ENCODE assay signal across 10 cellular contexts in genomic region chr17:968812-969766, GRCh38. TPM values are rescaled to one million over a fixed set of nuclear protein-coding genes. Genes with fewer than 3 reads are reported as not detected.
DNase-seq lines count a peak whose midpoint lies in the region; ATAC-seq and TF ChIP-seq lines count a peak whose summit lies in the region.
"Had no signal": no experiment of that assay in that cellular context is flagged by ENCODE, and none has a peak within 500 bp of the region (broad histone marks: within the 10 kb centered on the region; RNA-seq: fewer than 3 reads in every experiment).

No MANE protein-coding gene starts in this region.

- H3K27me3 Mint-ChIP-seq in immature natural killer cell (ENCODE audit: low read depth in 3 of 3), result peaks cover 4 to 12% (median 8%) of the 10 kb centered on the region in 3 donors

- no peaks in the 10 kb centered on the region for H3K27me3 ChIP-seq in esophagus (ENCODE audit: control insufficient read depth in 1 of 2, insufficient read depth in 2 of 2, low read length in 2 of 2)
- H3K27me3 ChIP-seq in ovary, result no peaks in the 10 kb centered on the region

- ATAC-seq in GM21423 (IDR thresholded peaks at IDR 0.05; ENCODE audit: unreplicated experiment), result no peak
- no peak for ATAC-seq in HG03354 (IDR thresholded peaks at IDR 0.05; ENCODE audit: poor library complexity, severe bottlenecking, unreplicated experiment)

- intact Hi-C loops in ovary (cut with DNase I), result no loop called here

- no peaks in the 10 kb centered on the region for H3K4me1 Mint-ChIP-seq in immature natural killer cell

- H3K9me3 ChIP-seq in esophagus (ENCODE audit: control insufficient read depth in 2 of 2, insufficient read depth in 1 of 2, low read depth in 1 of 2, low read length in 1 of 2) (no peaks in the 10 kb centered on the region), ovary (no peaks in the 10 kb centered on the region)
- H3K9me3 ChIP-seq: left ventricle myocardium inferior had no signal

- no peak for TF ChIP-seq EP300 in ovary (IDR thresholded peaks at IDR 0.05)

- 70 to 72% methylated on average over 24 of the region's 24 CpGs for WGBS in esophagus, 2 donors
- WGBS in ovary, 3 donors, result 76 to 84% (median 81%) methylated on average over 24 of the region's 24 CpGs

- no peaks in the 10 kb centered on the region for H3K36me3 Mint-ChIP-seq in immature natural killer cell

- H3K27ac ChIP-seq in esophagus (ENCODE audit: low read depth in 2 of 2, low read length in 1 of 2) (peak overlapping the region; percentile 33 to 38), ovary (no peak overlapping the region)
- H3K27ac ChIP-seq: left ventricle myocardium inferior had no signal

- H3K9me3 Mint-ChIP-seq in immature natural killer cell, result no peaks in the 10 kb centered on the region

- H3K4me1 ChIP-seq in esophagus (ENCODE audit: control insufficient read depth in 2 of 2, insufficient read depth in 2 of 2, low read length in 1 of 2) (peaks cover 2 to 3% of the 10 kb centered on the region in 2 donors), ovary (ENCODE audit: insufficient read depth) (peaks cover 1% of the 10 kb centered on the region)

- TF ChIP-seq CTCF in ovary (IDR thresholded peaks at IDR 0.05), result no peak

- H3K4me3 ChIP-seq in esophagus (ENCODE audit: low read depth in 1 of 2, low read length in 2 of 2), result no peak overlapping the region
- peak overlapping the region; percentile 26 for H3K4me3 ChIP-seq in ovary
- H3K4me3 ChIP-seq: left ventricle myocardium inferior had no signal

- TF ChIP-seq POLR2A in ovary (IDR thresholded peaks at IDR 0.05), result no peak

- H3K27ac Mint-ChIP-seq in immature natural killer cell, result no peak overlapping the region

- peak; percentile 28 for DNase-seq in DMS153 (lab: John Stamatoyannopoulos, UW)
- peak; percentile 29 for DNase-seq in NCI-H146 treated with DMSO at 0.1 percent for 48 hours (lab: John Stamatoyannopoulos, UW; ENCODE audit: unreplicated experiment)
- DNase-seq in ovary, result no peak
- no peak for DNase-seq in immature natural killer cell
- no peak for DNase-seq in NCI-H82 (lab: John Stamatoyannopoulos, UW)
- DNase-seq: activated naive CD4-positive, alpha-beta T cell; left ventricle myocardium inferior had no signal

- H3K36me3 ChIP-seq in esophagus (ENCODE audit: control insufficient read depth in 2 of 2, insufficient read depth in 2 of 2, low read length in 1 of 2) (peaks cover 0 to 3% of the 10 kb centered on the region in 2 donors), ovary (no peaks in the 10 kb centered on the region)
- H3K36me3 ChIP-seq: left ventricle myocardium inferior had no signal

- H3K4me3 Mint-ChIP-seq in immature natural killer cell, result no peak overlapping the region

RNA-seq across cellular contexts. Expression of gene NXN, which starts 10.5 kb away (rescaled TPM):
- 10 to 100 TPM; 10.1 to 24.0 TPM for polyA plus RNA-seq in esophagus
- total RNA-seq in ovary, result 10 to 100 TPM in 6 of 7 donors, 1 to 10 TPM in 1; 5.5 to 34.8 (median 28.4) TPM
- polyA plus RNA-seq in ovary, result 10 to 100 TPM; 24.3 to 29.9 TPM
- polyA plus RNA-seq in immature natural killer cell, result under 1 TPM in 1 of 3 donors, not detected in 2; 0.19 TPM

RNA-seq across cellular contexts. Expression of gene TIMM22, which starts 27.8 kb away (rescaled TPM):
- polyA plus RNA-seq in esophagus, result 1 to 10 TPM; 5.0 to 9.3 TPM
- total RNA-seq in ovary, result 10 to 100 TPM in 6 of 7 donors, 1 to 10 TPM in 1; 7.9 to 15.1 (median 11.3) TPM
- polyA plus RNA-seq in ovary, result 10 to 100 TPM in 1 of 2 donors, 1 to 10 TPM in 1; 8.9 to 12.6 TPM
- polyA plus RNA-seq in immature natural killer cell, result 10 to 100 TPM; 22.0 to 26.9 (median 24.4) TPM

Comparison
In these comparisons a context has a peak if more than half of its experiments do, and no peak if none do; other contexts are left out.
1. DNase-seq: peak in DMS153 (single experiment) and NCI-H146 treated with DMSO at 0.1 percent for 48 hours (single experiment); none in ovary (0 of 5), immature natural killer cell (0 of 3) and NCI-H82 (single experiment).
2. H3K27ac ChIP-seq: peak in esophagus (2 of 2); none in ovary (0 of 2).
3. RNA of gene NXN, which starts 10.5 kb away (polyA plus RNA-seq): 24.3 to 29.9 TPM in ovary and 10.1 to 24.0 TPM in esophagus; 0.19 TPM in immature natural killer cell; every median in the first group is over 4 times any median in the second.